Comparison of ENCODE assay signal across 8 cellular contexts in genomic region chr4:48780867-48781219, GRCh38. TPM values are rescaled to one million over a fixed set of nuclear protein-coding genes. Genes with fewer than 3 reads are reported as not detected.
A peak's percentile ranks its signal among the peaks of the same experiment; 100 is the strongest.
DNase-seq lines count a peak whose midpoint lies in the region; ATAC-seq and TF ChIP-seq lines count a peak whose summit lies in the region.

No MANE protein-coding gene starts in this region.

- H3K4me1 Mint-ChIP-seq in progenitor cell of endocrine pancreas (ENCODE audit: low read depth) = peaks cover 29% of the 10 kb centered on the region

- DNase-seq in CMK (ENCODE audit: low read depth) = peak; percentile 32
- peak; percentile 63 for DNase-seq in NAMALWA (ENCODE audit: low spot score)
- peak; percentile 36 for DNase-seq in activated T-cell treated with anti-CD3 and anti-CD28 coated beads, Interleukin-2, amount 50 U/mL, for 1 hour
- peak; percentile 60 for DNase-seq in fibroblast of the aortic adventitia (ENCODE audit: low read depth)
- no peak for DNase-seq in progenitor cell of endocrine pancreas (ENCODE audit: low spot score, unreplicated experiment)
- DNase-seq in D341Med (ENCODE audit: low spot score) = no peak
- DNase-seq in cerebellar nuclear complex (lab: John Stamatoyannopoulos, UW) = no peak

- H3K27me3 Mint-ChIP-seq in progenitor cell of endocrine pancreas = no peaks in the 10 kb centered on the region

- H3K9me3 Mint-ChIP-seq in progenitor cell of endocrine pancreas (ENCODE audit: low read depth) = no peaks in the 10 kb centered on the region

- H3K4me3 Mint-ChIP-seq in progenitor cell of endocrine pancreas (ENCODE audit: low read depth) = peak overlapping the region; percentile 94

- H3K36me3 Mint-ChIP-seq in progenitor cell of endocrine pancreas (ENCODE audit: insufficient read depth) = no peaks in the 10 kb centered on the region

- no peak for TF ChIP-seq CTCF in fibroblast of the aortic adventitia (IDR thresholded peaks at IDR 0.05; ENCODE audit: insufficient read depth, low read length)
- no peak for TF ChIP-seq CTCF in progenitor cell of endocrine pancreas (IDR thresholded peaks at IDR 0.05; ENCODE audit: unreplicated experiment)

- no peak for ATAC-seq in GM18498 (IDR thresholded peaks at IDR 0.05; ENCODE audit: unreplicated experiment)

- peak overlapping the region; percentile 98 for H3K27ac Mint-ChIP-seq in progenitor cell of endocrine pancreas

- peak overlapping the region; percentile 72 for H3K4me3 ChIP-seq in fibroblast of the aortic adventitia (ENCODE audit: low read depth, low read length)

RNA-seq across cellular contexts. Expression of gene FRYL, which starts 0.8 kb away (rescaled TPM):
- 43.8 and 60.3 TPM in 2 replicates for total RNA-seq in fibroblast of the aortic adventitia (ENCODE audit: low replicate concordance)
- total RNA-seq in progenitor cell of endocrine pancreas = 61.0 and 65.5 TPM in 2 replicates

RNA-seq across cellular contexts. Expression of gene OCIAD1, which starts 50.0 kb away (rescaled TPM):
- 128 and 181 TPM in 2 replicates for total RNA-seq in fibroblast of the aortic adventitia (ENCODE audit: low replicate concordance)
- total RNA-seq in progenitor cell of endocrine pancreas = 145 and 150 TPM in 2 replicates

Comparison
In these comparisons a context has a peak if more than half of its experiments do, and no peak if none do; other contexts are left out.
1. DNase-seq: peak in CMK (single experiment), NAMALWA (single experiment), activated T-cell treated with anti-CD3 and anti-CD28 coated beads, Interleukin-2, amount 50 U/mL, for 1 hour (single experiment) and fibroblast of the aortic adventitia (single experiment); none in progenitor cell of endocrine pancreas (single experiment), D341Med (single experiment) and cerebellar nuclear complex (0 of 2).